23 cellular contexts compared by ENCODE assay signal in the genomic region with DNA sequence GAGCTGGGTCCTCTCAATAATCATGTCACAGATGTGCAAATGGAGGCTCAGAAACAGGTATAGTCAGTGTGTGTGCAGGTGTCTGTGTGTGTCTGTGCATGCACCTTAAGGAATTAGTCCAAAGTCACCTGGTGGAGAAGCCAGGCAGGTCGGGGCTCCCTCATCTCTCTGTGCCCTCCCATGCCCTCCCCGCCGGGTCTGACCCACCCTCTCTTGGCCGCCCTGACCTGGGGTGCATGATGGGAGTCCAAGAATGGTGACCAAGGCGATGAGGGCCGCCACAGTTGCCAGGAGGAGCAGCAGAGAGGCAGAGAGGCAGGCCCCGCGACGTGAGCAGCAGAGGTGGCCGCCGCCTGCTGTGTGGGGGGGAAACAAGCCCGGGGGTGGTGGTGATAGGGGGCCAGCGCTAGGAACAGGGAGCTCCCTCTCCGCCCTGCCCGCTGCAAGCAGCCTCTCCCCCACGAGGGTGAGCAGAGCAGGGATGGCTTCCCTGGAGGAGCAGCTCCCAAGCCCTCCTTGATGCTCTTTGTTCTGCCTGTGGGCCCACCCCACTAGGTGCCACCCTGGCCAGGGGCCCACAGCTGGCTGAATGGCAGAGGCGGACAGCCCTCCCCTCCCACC. TPM values are rescaled to one million over a fixed set of nuclear protein-coding genes. Genes with fewer than 3 reads are reported as not detected.
DNase-seq lines count a peak whose midpoint lies in the region; ATAC-seq and TF ChIP-seq lines count a peak whose summit lies in the region.
"Had no signal": no experiment of that assay in that cellular context is flagged by ENCODE, and none has a peak within 500 bp of the region (broad histone marks: within the 10 kb centered on the region; RNA-seq: fewer than 3 reads in every experiment).

No MANE protein-coding gene starts in this region.

- H3K4me1 Mint-ChIP-seq in T-helper 17 cell: no peaks in the 10 kb centered on the region
- H3K4me1 Mint-ChIP-seq in type B pancreatic cell (ENCODE audit: unreplicated experiment): peaks cover 19% of the 10 kb centered on the region
- H3K4me1 Mint-ChIP-seq in chondrocyte (ENCODE audit: low read depth): no peaks in the 10 kb centered on the region
- H3K4me1 Mint-ChIP-seq: CD4-positive, CD25-positive, alpha-beta regulatory T cell had no signal

- H3K9me3 ChIP-seq in SK-N-SH (no peaks in the 10 kb centered on the region), T-helper 17 cell (ENCODE audit: control insufficient read depth, low read length, poor library complexity, severe bottlenecking) (no peaks in the 10 kb centered on the region)
- H3K9me3 ChIP-seq: BE2C, Caco-2, HAP-1 had no signal

- H3K79me2 ChIP-seq in SK-N-SH (ENCODE audit: insufficient read depth): no peaks in the 10 kb centered on the region

- no peak for TF ChIP-seq CTCF in SK-N-SH (IDR thresholded peaks at IDR 0.05)
- no peak for TF ChIP-seq CTCF in type B pancreatic cell (conservative IDR thresholded peaks at IDR 0.05)
- TF ChIP-seq CTCF in GM20000 (IDR thresholded peaks at IDR 0.05; ENCODE audit: extremely low read depth, missing control alignments): no peak
- no peak for TF ChIP-seq CTCF in chondrocyte (IDR thresholded peaks at IDR 0.05)

- H3K36me3 Mint-ChIP-seq in T-helper 17 cell (ENCODE audit: low read depth): no peaks in the 10 kb centered on the region
- no peaks in the 10 kb centered on the region for H3K36me3 Mint-ChIP-seq in type B pancreatic cell
- no peaks in the 10 kb centered on the region for H3K36me3 Mint-ChIP-seq in chondrocyte (ENCODE audit: low read depth)
- H3K36me3 Mint-ChIP-seq: CD4-positive, CD25-positive, alpha-beta regulatory T cell had no signal

- H3K36me3 ChIP-seq in SK-N-SH (replicated peaks in 1 of 2; ENCODE audit: control insufficient read depth in 1 of 2, insufficient read depth in 2 of 2, low read length in 1 of 2): no peaks in the 10 kb centered on the region
- H3K36me3 ChIP-seq: BE2C, HAP-1 had no signal

- no peak overlapping the region for H3K4me3 ChIP-seq in SK-N-SH (ENCODE audit: low read depth in 2 of 2, low read length in 1 of 2)
- H3K4me3 ChIP-seq: GM12878, HAP-1 had no signal

- DNase-seq in SK-N-SH (peak; percentile 45), T-helper 17 cell (no peak), left lobe of liver (ENCODE audit: low spot score) (peak; percentile 39), type B pancreatic cell (ENCODE audit: extremely low spot score, unreplicated experiment) (no peak), GM20000 (ENCODE audit: low spot score) (no peak), chondrocyte (ENCODE audit: low spot score) (no peak)
- DNase-seq: BE2C; Caco-2; CD4-positive, CD25-positive, alpha-beta regulatory T cell; MV-4-11; NCI-H1694 treated with DMSO at 0.1 percent for 48 hours; NCI-H2227 treated with DMSO at 0.1 percent for 48 hours; NCI-H510A treated with DMSO at 0.1 percent for 48 hours; NCI-H774; SHP77 treated with DMSO at 0.1 percent for 48 hours had no signal

- no peak overlapping the region for H3K9ac ChIP-seq in SK-N-SH
- H3K9ac ChIP-seq: KMS-11 had no signal

- H3K4me3 Mint-ChIP-seq in T-helper 17 cell: no peak overlapping the region
- no peak overlapping the region for H3K4me3 Mint-ChIP-seq in type B pancreatic cell
- H3K4me3 Mint-ChIP-seq in chondrocyte (ENCODE audit: unreplicated experiment): no peak overlapping the region
- H3K4me3 Mint-ChIP-seq: CD4-positive, CD25-positive, alpha-beta regulatory T cell had no signal

- TF ChIP-seq RAD21 in SK-N-SH (IDR thresholded peaks at IDR 0.05; ENCODE audit: low read length): no peak

- no peak for TF ChIP-seq EP300 in SK-N-SH (IDR thresholded peaks at IDR 0.05; ENCODE audit: borderline replicate concordance in 1 of 2, low read depth in 1 of 2, low read length in 1 of 2)

- no peaks in the 10 kb centered on the region; a peak in 1 of 4 replicates for H3K4me1 ChIP-seq in SK-N-SH (ENCODE audit: control insufficient read depth in 1 of 2, insufficient read depth in 2 of 2, low read depth in 1 of 2, low read length in 1 of 2)
- H3K4me1 ChIP-seq: BE2C, HAP-1 had no signal

- H4K20me1 ChIP-seq in SK-N-SH (ENCODE audit: insufficient read depth): no peaks in the 10 kb centered on the region

- peaks cover 16% of the 10 kb centered on the region; the same call in 1 of the 2 replicates for H3K27me3 ChIP-seq in SK-N-SH (ENCODE audit: insufficient read depth)
- H3K27me3 ChIP-seq: BE2C had no signal

- H3K9me3 Mint-ChIP-seq in type B pancreatic cell (no peaks in the 10 kb centered on the region), chondrocyte (ENCODE audit: low read depth) (no peaks in the 10 kb centered on the region)

- no peak for ATAC-seq in SK-N-SH treated with all-trans-retinoic acid at 6 μM for 48 hours
- ATAC-seq in T-helper 17 cell: no peak
- no peak for ATAC-seq in left lobe of liver
- ATAC-seq in GM19351 (IDR thresholded peaks at IDR 0.05; ENCODE audit: unreplicated experiment): no peak
- ATAC-seq: GM12878 had no signal

- WGBS in SK-N-SH (ENCODE audit: low lambda C conversion rate): 47% methylated on average over 8 of the region's 17 CpGs

- no peak overlapping the region for H3K27ac ChIP-seq in SK-N-SH (ENCODE audit: low read depth in 2 of 2, low read length in 1 of 2)
- H3K27ac ChIP-seq: KMS-11 had no signal

- no peaks in the 10 kb centered on the region for H3K9me2 ChIP-seq in SK-N-SH

- H2AFZ ChIP-seq in SK-N-SH (ENCODE audit: low read depth): no peak overlapping the region

- H3F3A ChIP-seq in SK-N-SH (replicated peaks; ENCODE audit: insufficient read depth): no peaks in the 10 kb centered on the region

- H3K27me3 Mint-ChIP-seq in T-helper 17 cell (peaks cover 37% of the 10 kb centered on the region), type B pancreatic cell (no peaks in the 10 kb centered on the region), chondrocyte (ENCODE audit: low read depth) (peaks cover 46% of the 10 kb centered on the region)

- H3K4me2 ChIP-seq in SK-N-SH: no peak overlapping the region
- H3K4me2 ChIP-seq: KMS-11 had no signal

- CTCF ChIA-PET in SK-N-SH (lab: Yijun Ruan, JAX): interaction anchor here (1.1 kb wide), 1 partner anchor 55 kb away, joined by 3 read pairs; no protein-coding TSS in a partner anchor

- H3K27ac Mint-ChIP-seq in T-helper 17 cell (peak overlapping the region; percentile 29), type B pancreatic cell (peak overlapping the region; percentile 37), chondrocyte (ENCODE audit: unreplicated experiment) (no peak overlapping the region)
- H3K27ac Mint-ChIP-seq: CD4-positive, CD25-positive, alpha-beta regulatory T cell had no signal

- POLR2A ChIA-PET in SK-N-SH (lab: Yijun Ruan, JAX): no interaction called here

TF ChIP-seq in SK-N-SH, 30 proteins besides CTCF, POLR2A, EP300 and RAD21:
- TF ChIP-seq, protein P1, sequence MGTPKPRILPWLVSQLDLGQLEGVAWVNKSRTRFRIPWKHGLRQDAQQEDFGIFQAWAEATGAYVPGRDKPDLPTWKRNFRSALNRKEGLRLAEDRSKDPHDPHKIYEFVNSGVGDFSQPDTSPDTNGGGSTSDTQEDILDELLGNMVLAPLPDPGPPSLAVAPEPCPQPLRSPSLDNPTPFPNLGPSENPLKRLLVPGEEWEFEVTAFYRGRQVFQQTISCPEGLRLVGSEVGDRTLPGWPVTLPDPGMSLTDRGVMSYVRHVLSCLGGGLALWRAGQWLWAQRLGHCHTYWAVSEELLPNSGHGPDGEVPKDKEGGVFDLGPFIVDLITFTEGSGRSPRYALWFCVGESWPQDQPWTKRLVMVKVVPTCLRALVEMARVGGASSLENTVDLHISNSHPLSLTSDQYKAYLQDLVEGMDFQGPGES (IDR thresholded peaks at IDR 0.05; ENCODE audit: low read depth, low read length): no peak
- TF ChIP-seq MEF2A (IDR thresholded peaks at IDR 0.05; ENCODE audit: borderline replicate concordance, low read depth) (no peak), SMC3 (IDR thresholded peaks at IDR 0.05; ENCODE audit: low read depth, low read length) (no peak), FOXJ3 (CRISPR knock-in tag; IDR thresholded peaks at IDR 0.05) (no peak), GATA2 (CRISPR knock-in tag; IDR thresholded peaks at IDR 0.05) (no peak)

TF ChIP-seq in SK-N-SH treated with all-trans-retinoic acid at 6 μM for 48 hours, 23 proteins besides CTCF, POLR2A, EP300 and RAD21:
- TF ChIP-seq, protein P2, sequence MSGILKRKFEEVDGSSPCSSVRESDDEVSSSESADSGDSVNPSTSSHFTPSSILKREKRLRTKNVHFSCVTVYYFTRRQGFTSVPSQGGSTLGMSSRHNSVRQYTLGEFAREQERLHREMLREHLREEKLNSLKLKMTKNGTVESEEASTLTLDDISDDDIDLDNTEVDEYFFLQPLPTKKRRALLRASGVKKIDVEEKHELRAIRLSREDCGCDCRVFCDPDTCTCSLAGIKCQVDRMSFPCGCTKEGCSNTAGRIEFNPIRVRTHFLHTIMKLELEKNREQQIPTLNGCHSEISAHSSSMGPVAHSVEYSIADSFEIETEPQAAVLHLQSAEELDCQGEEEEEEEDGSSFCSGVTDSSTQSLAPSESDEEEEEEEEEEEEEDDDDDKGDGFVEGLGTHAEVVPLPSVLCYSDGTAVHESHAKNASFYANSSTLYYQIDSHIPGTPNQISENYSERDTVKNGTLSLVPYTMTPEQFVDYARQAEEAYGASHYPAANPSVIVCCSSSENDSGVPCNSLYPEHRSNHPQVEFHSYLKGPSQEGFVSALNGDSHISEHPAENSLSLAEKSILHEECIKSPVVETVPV (CRISPR knock-in tag; IDR thresholded peaks at IDR 0.05): no peak
- TF ChIP-seq ZFP3 (CRISPR knock-in tag; IDR thresholded peaks at IDR 0.05): no peak

RNA-seq across cellular contexts. Expression of a gene that starts 3.9 kb away (rescaled TPM):
- not detected in 2 replicates for polyA plus RNA-seq in SK-N-SH (2012; rRNA removed)
- not detected in 2 replicates for polyA plus RNA-seq in SK-N-SH (2012; cell fraction: cytosol; rRNA removed)
- polyA plus RNA-seq in SK-N-SH (2012; cell fraction: nucleus; rRNA removed): not detected in 2 replicates
- total RNA-seq in T-helper 17 cell (not detected), left lobe of liver (0.63 TPM), type B pancreatic cell (ENCODE audit: low replicate concordance) (1.3 and 1.5 TPM in 2 replicates), chondrocyte (not detected in 3 replicates)
- total RNA-seq: A172; Caco-2; CD4-positive, CD25-positive, alpha-beta regulatory T cell; GM12878; HT-29; RPMI7951 had no signal
- polyA plus RNA-seq: CD4-positive, CD25-positive, alpha-beta regulatory T cell; GM12878 had no signal

RNA-seq across cellular contexts. Expression of a gene that starts 38.9 kb away (rescaled TPM):
- 249 and 314 TPM in 2 replicates for polyA plus RNA-seq in SK-N-SH (2012; rRNA removed)
- 338 and 354 TPM in 2 replicates for polyA plus RNA-seq in SK-N-SH (2012; cell fraction: cytosol; rRNA removed)
- 85.7 and 156 TPM in 2 replicates for polyA plus RNA-seq in SK-N-SH (2012; cell fraction: nucleus; rRNA removed)
- total RNA-seq in T-helper 17 cell (100 to 1,000 TPM; 145 to 160 TPM), left lobe of liver (275 TPM), type B pancreatic cell (ENCODE audit: low replicate concordance) (283 and 390 TPM in 2 replicates), chondrocyte (294 to 335 TPM (median 301 TPM) in 3 replicates)

RNA-seq across cellular contexts. Expression of a gene that starts 39.3 kb away (rescaled TPM):
- 4.7 and 5.5 TPM in 2 replicates for polyA plus RNA-seq in SK-N-SH (2012; rRNA removed)
- 4.1 and 5.2 TPM in 2 replicates for polyA plus RNA-seq in SK-N-SH (2012; cell fraction: cytosol; rRNA removed)
- 8.9 and 9.0 TPM in 2 replicates for polyA plus RNA-seq in SK-N-SH (2012; cell fraction: nucleus; rRNA removed)
- 1 to 10 TPM; 4.5 to 4.7 TPM for total RNA-seq in T-helper 17 cell
- total RNA-seq in left lobe of liver: 2.9 TPM
- total RNA-seq in type B pancreatic cell (ENCODE audit: low replicate concordance): 5.5 and 7.6 TPM in 2 replicates
- total RNA-seq in chondrocyte: 3.6 to 4.8 TPM (median 3.9 TPM) in 3 replicates

Comparison
In these comparisons a context has a peak if more than half of its experiments do, and no peak if none do; other contexts are left out.
1. DNase-seq: peak in SK-N-SH (single experiment) and left lobe of liver (single experiment); none in T-helper 17 cell (0 of 3), type B pancreatic cell (single experiment), GM20000 (single experiment) and chondrocyte (single experiment).